8 cellular contexts compared by ENCODE assay signal in the genomic region with DNA sequence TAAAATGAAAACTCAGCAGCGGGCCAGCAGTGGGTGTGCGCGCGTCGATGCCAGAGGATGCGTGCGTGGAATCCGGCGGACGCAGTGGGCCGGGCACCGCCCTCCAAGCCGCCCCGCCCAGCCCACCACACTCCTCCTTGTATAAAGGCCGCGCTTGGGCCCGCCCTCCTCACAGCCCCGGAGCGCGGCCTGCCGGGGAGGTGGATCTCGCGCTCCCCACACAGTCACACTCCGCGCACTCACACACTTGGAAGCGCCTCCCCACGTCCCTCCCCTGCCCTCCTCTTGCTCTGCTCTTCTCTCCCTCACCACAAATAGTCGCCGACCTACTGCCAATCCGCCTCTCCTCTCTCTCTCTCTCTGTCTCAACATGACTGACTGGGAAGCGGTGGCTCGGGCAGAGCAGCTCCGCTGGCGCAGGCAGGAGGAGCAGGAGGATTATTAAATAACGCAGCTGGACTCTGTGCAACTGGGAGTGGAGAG. TPM values are rescaled to one million over a fixed set of nuclear protein-coding genes. Genes with fewer than 3 reads are reported as not detected.
DNase-seq lines count a peak whose midpoint lies in the region; ATAC-seq and TF ChIP-seq lines count a peak whose summit lies in the region.

Gene CCSER1 (plus strand): TSS at position 172 of the 483 bp plus-strand sequence.

- peak within 1 kb of the TSS; percentile 37 for H3K9ac ChIP-seq in SK-N-MC (ENCODE audit: insufficient read length)

- H3K4me3 ChIP-seq in SK-N-MC (peak within 1 kb of the TSS; percentile 81), ascending aorta (peak within 1 kb of the TSS; percentile 58 to 79)

- no peaks in the 10 kb centered on the region for H3K9me3 ChIP-seq in SK-N-MC (ENCODE audit: low read depth, low read length)
- H3K9me3 ChIP-seq in ascending aorta: no peaks in the 10 kb centered on the region

- no peaks in the 10 kb centered on the region for H3K27me3 ChIP-seq in ascending aorta

- TF ChIP-seq CTCF in ascending aorta (IDR thresholded peaks at IDR 0.05): no peak

- peak; percentile 90 for DNase-seq in DMS 273 (lab: John Stamatoyannopoulos, UW; ENCODE audit: unreplicated experiment)
- DNase-seq in HPDE6-E6E7 (ENCODE audit: extremely low spot score): peak; percentile 26
- DNase-seq in SK-N-MC (ENCODE audit: low read depth, low spot score): no peak
- peak in 1 of 2 donors; percentile 75 for DNase-seq in ascending aorta (ENCODE audit: low spot score in 2 of 2)
- DNase-seq in hepatic stellate cell (ENCODE audit: low spot score): peak; percentile 7
- DNase-seq in posterior vena cava (ENCODE audit: low spot score): peak; percentile 92
- DNase-seq in GM19240 (ENCODE audit: insufficient read length, low spot score): no peak

- intact Hi-C loops in ascending aorta (cut with DNase I): no loop called here
- intact Hi-C loops in posterior vena cava (cut with DNase I): no loop called here

- H3K4me1 ChIP-seq in ascending aorta: peaks cover 0 to 3% of the 10 kb centered on the region in 2 donors

- H3K36me3 ChIP-seq in SK-N-MC (ENCODE audit: insufficient read depth, low read length) (no peaks in the 10 kb centered on the region), ascending aorta (no peaks in the 10 kb centered on the region)

- H3K27ac ChIP-seq in SK-N-MC: no peak within 1 kb of the TSS
- H3K27ac ChIP-seq in ascending aorta: peak within 1 kb of the TSS; percentile 13 to 15

- peak; percentile 78 for ATAC-seq in GM21381 (IDR thresholded peaks at IDR 0.05; ENCODE audit: unreplicated experiment)

RNA-seq across cellular contexts. Expression of gene CCSER1, which starts in this region (rescaled TPM):
- total RNA-seq in ascending aorta (8.9 TPM), posterior vena cava (1 to 10 TPM; 1.8 to 7.0 TPM)

Comparison
In these comparisons a context has a peak if more than half of its experiments do, and no peak if none do; other contexts are left out.
1. DNase-seq: peak in DMS 273 (single experiment), HPDE6-E6E7 (single experiment), hepatic stellate cell (single experiment) and posterior vena cava (single experiment); none in SK-N-MC (single experiment) and GM19240 (single experiment).